ENCODE assay signal across 1 cellular context in genomic region chr16:28210979-28211505, GRCh38.
TF ChIP-seq lines count a peak whose summit lies in the region.

No MANE protein-coding gene starts in this region.

TF ChIP-seq in HEK293, 187 proteins besides CTCF, POLR2A, EP300 and RAD21 (continued from another document and continues in another):
- TF ChIP-seq ZNF148 (tag by site-specific recombination; IDR thresholded peaks at IDR 0.05; ENCODE audit: borderline replicate concordance) (no peak), ZNF221 (tag by site-specific recombination; IDR thresholded peaks at IDR 0.05; ENCODE audit: borderline replicate concordance) (no peak), RBAK (tag by site-specific recombination; IDR thresholded peaks at IDR 0.05) (no peak), ZNF416 (tag by site-specific recombination; IDR thresholded peaks at IDR 0.05) (no peak), REPIN1 (tag by site-specific recombination; IDR thresholded peaks at IDR 0.05; ENCODE audit: low read depth) (no peak), KLF8 (tag by site-specific recombination; IDR thresholded peaks at IDR 0.05) (no peak; the same call in 1 of the 2 replicates), ZNF585B (tag by site-specific recombination; IDR thresholded peaks at IDR 0.05) (no peak), ZNF561 (tag by site-specific recombination; IDR thresholded peaks at IDR 0.05; ENCODE audit: borderline replicate concordance) (peak; percentile 57; the same call in 1 of the 2 replicates), HOXC10 (CRISPR knock-in tag; IDR thresholded peaks at IDR 0.05) (no peak), ELK4 (IDR thresholded peaks at IDR 0.05; ENCODE audit: borderline replicate concordance, low read depth, low read length) (no peak), OSR2 (tag by site-specific recombination; IDR thresholded peaks at IDR 0.05) (no peak), ZNF449 (tag by site-specific recombination; IDR thresholded peaks at IDR 0.05) (no peak), ZNF600 (tag by site-specific recombination; IDR thresholded peaks at IDR 0.05) (peak; percentile 84), ZNF302 (tag by site-specific recombination; IDR thresholded peaks at IDR 0.05; ENCODE audit: low read depth) (no peak), ZNF704 (tag by site-specific recombination; IDR thresholded peaks at IDR 0.05) (no peak), ZNF112 (tag by site-specific recombination; IDR thresholded peaks at IDR 0.05) (no peak), ZBTB11 (tag by site-specific recombination; conservative IDR thresholded peaks at IDR 0.05; ENCODE audit: low read depth) (peak; percentile 69), ZNF24 (tag by site-specific recombination; IDR thresholded peaks at IDR 0.05) (0 out of 2 replicates have a peak, but pooled peaks have one; percentile 15), ZSCAN16 (tag by site-specific recombination; IDR thresholded peaks at IDR 0.05) (no peak), ZNF2 (tag by site-specific recombination; IDR thresholded peaks at IDR 0.05) (no peak), GLI4 (tag by site-specific recombination; IDR thresholded peaks at IDR 0.05) (no peak), ZNF518A (tag by site-specific recombination; conservative IDR thresholded peaks at IDR 0.05; ENCODE audit: low read depth) (no peak), ZNF558 (tag by site-specific recombination; IDR thresholded peaks at IDR 0.05) (no peak), ZNF174 (tag by site-specific recombination; IDR thresholded peaks at IDR 0.05) (no peak), ZNF18 (tag by site-specific recombination; IDR thresholded peaks at IDR 0.05) (no peak; the same call in 1 of the 2 replicates), GLIS1 (tag by site-specific recombination; IDR thresholded peaks at IDR 0.05) (peak; percentile 89), ZNF280D (tag by site-specific recombination; IDR thresholded peaks at IDR 0.05) (no peak), ZNF510 (tag by site-specific recombination; IDR thresholded peaks at IDR 0.05; ENCODE audit: insufficient replicate concordance) (no peak), ZNF623 (tag by site-specific recombination; IDR thresholded peaks at IDR 0.05) (no peak), ZNF785 (tag by site-specific recombination; IDR thresholded peaks at IDR 0.05) (no peak)
